10 cellular contexts compared by ENCODE assay signal in genomic region chr4:576991-577498, GRCh38. TPM values are rescaled to one million over a fixed set of nuclear protein-coding genes. Genes with fewer than 3 reads are reported as not detected.
DNase-seq lines count a peak whose midpoint lies in the region; ATAC-seq, FAIRE-seq and TF ChIP-seq lines count a peak whose summit lies in the region.
"Had no signal": no experiment of that assay in that cellular context is flagged by ENCODE, and none has a peak within 500 bp of the region (broad histone marks: within the 10 kb centered on the region; RNA-seq: fewer than 3 reads in every experiment).

No MANE protein-coding gene starts in this region.

- H3K36me3 ChIP-seq in astrocyte (ENCODE audit: insufficient read depth, low read length), result no peaks in the 10 kb centered on the region
- H3K36me3 ChIP-seq: SJSA1 had no signal

- H2AFZ ChIP-seq in astrocyte (ENCODE audit: low read depth, low read length), result no peak overlapping the region

- H3K4me1 Mint-ChIP-seq in astrocyte (ENCODE audit: low read depth, unreplicated experiment), result peaks cover 16% of the 10 kb centered on the region
- H3K4me1 Mint-ChIP-seq in naive B cell, result peaks cover 10 to 21% (median 21%) of the 10 kb centered on the region in 3 donors

- H3K9ac ChIP-seq in astrocyte (ENCODE audit: low read length), result no peak overlapping the region

- no peak overlapping the region for H3K27ac ChIP-seq in astrocyte (ENCODE audit: low read depth, low read length)
- H3K27ac ChIP-seq: SJSA1 had no signal

- H3K4me2 ChIP-seq in astrocyte (ENCODE audit: low read length), result peak overlapping the region; percentile 59

- ATAC-seq in naive B cell (ENCODE audit: low read depth in 2 of 2) (no peak), HG03442 (IDR thresholded peaks at IDR 0.05; ENCODE audit: unreplicated experiment) (no peak)

- H3K9me3 ChIP-seq in astrocyte (ENCODE audit: insufficient read depth, low read depth, low read length), result peaks cover 2% of the 10 kb centered on the region
- H3K9me3 ChIP-seq: SJSA1 had no signal

- no peak for TF ChIP-seq CTCF in astrocyte (IDR thresholded peaks at IDR 0.05; ENCODE audit: insufficient read depth, low read depth, low read length)

- FAIRE-seq in HTR-8/SVneo (lab: Jason Lieb, UNC) (peak; percentile 16), astrocyte (lab: Jason Lieb, UNC) (no peak)

- no peak overlapping the region for H3K4me3 ChIP-seq in astrocyte (ENCODE audit: insufficient read depth, low read depth, low read length)
- H3K4me3 ChIP-seq: SJSA1 had no signal

- no peaks in the 10 kb centered on the region for H3K9me3 Mint-ChIP-seq in astrocyte (ENCODE audit: unreplicated experiment)
- H3K9me3 Mint-ChIP-seq in naive B cell, result peaks cover 0 to 16% (median 13%) of the 10 kb centered on the region in 7 donors

- DNase-seq in COLO668 (lab: John Stamatoyannopoulos, UW; ENCODE audit: unreplicated experiment), result peak; percentile 50
- no peak for DNase-seq in HTR-8/SVneo (ENCODE audit: insufficient read length, low spot score)
- no peak for DNase-seq in astrocyte (ENCODE audit: low read depth)
- no peak for DNase-seq in naive B cell
- DNase-seq in activated CD8-positive, alpha-beta memory T cell treated with anti-CD3 and anti-CD28 coated beads, Interleukin-2, amount 50 U/mL, for 4 hours, result no peak
- DNase-seq in NCI-H345 (lab: John Stamatoyannopoulos, UW), result no peak
- DNase-seq: activated gamma-delta T cell had no signal

- H3K4me3 Mint-ChIP-seq in astrocyte (ENCODE audit: unreplicated experiment), result peak overlapping the region; percentile 79
- peak overlapping the region in 7 of 8 donors; percentile 47 to 88 (median 77) for H3K4me3 Mint-ChIP-seq in naive B cell

- peaks cover 51% of the 10 kb centered on the region for H3K27me3 ChIP-seq in astrocyte (ENCODE audit: insufficient read depth, low read length)
- H3K27me3 ChIP-seq: SJSA1 had no signal

- H3K4me1 ChIP-seq in astrocyte (ENCODE audit: insufficient read depth, low read length), result peaks cover 2% of the 10 kb centered on the region
- H3K4me1 ChIP-seq: SJSA1 had no signal

- H3K36me3 Mint-ChIP-seq in astrocyte (ENCODE audit: low read depth, unreplicated experiment) (peaks cover 3% of the 10 kb centered on the region), naive B cell (peaks cover 0 to 8% of the 10 kb centered on the region in 2 donors)

- H4K20me1 ChIP-seq in astrocyte (ENCODE audit: insufficient read depth, low read length), result no peaks in the 10 kb centered on the region

- H3K27me3 Mint-ChIP-seq in astrocyte (ENCODE audit: low read depth, unreplicated experiment) (peaks cover 45% of the 10 kb centered on the region), naive B cell (peaks cover 40 to 79% (median 68%) of the 10 kb centered on the region in 3 donors)

- no peaks in the 10 kb centered on the region for H3K79me2 ChIP-seq in astrocyte (ENCODE audit: insufficient read depth, low read length)

- H3K27ac Mint-ChIP-seq in astrocyte (ENCODE audit: unreplicated experiment) (peak overlapping the region; percentile 85), naive B cell (peak overlapping the region in 1 of 6 donors; percentile 59)
- H3K27ac Mint-ChIP-seq: progenitor cell of endocrine pancreas had no signal

RNA-seq across cellular contexts. Expression of gene TMEM271, which starts 0.9 kb away (rescaled TPM):
- 4.4 and 6.2 TPM in 2 replicates for total RNA-seq in astrocyte
- not detected for polyA plus RNA-seq in naive B cell (ENCODE audit: low read depth in 6 of 6)
- total RNA-seq: progenitor cell of endocrine pancreas, SJSA1 had no signal

RNA-seq across cellular contexts. Expression of gene PDE6B, which starts 48.3 kb away (rescaled TPM):
- 2.8 and 3.7 TPM in 2 replicates for total RNA-seq in astrocyte
- 10 to 100 TPM; 24.3 to 39.4 (median 30.0) TPM for polyA plus RNA-seq in naive B cell (ENCODE audit: low read depth in 6 of 6)
- total RNA-seq: SJSA1 had no signal
